ENCODE assay signal across 10 cellular contexts in genomic region chr6:148866657-148867268, GRCh38.
DNase-seq lines count a peak whose midpoint lies in the region; ATAC-seq lines count a peak whose summit lies in the region.
"Had no signal": no experiment of that assay in that cellular context is flagged by ENCODE, and none has a peak within 500 bp of the region (broad histone marks: within the 10 kb centered on the region; RNA-seq: fewer than 3 reads in every experiment).

No MANE protein-coding gene starts in this region.

- H4K91ac ChIP-seq in mesenchymal stem cell (ENCODE audit: low read length), result no peak overlapping the region

- peak overlapping the region; percentile 65 for H3K4me3 Mint-ChIP-seq in stimulated activated memory B cell treated with anti-CD40 and anti-IgM and Interleukin-4, amounts not matched to agents 10 μg/mL and 1 μg/mL and 100 μg/mL, for 72 hours
- H3K4me3 Mint-ChIP-seq in activated CD4-positive, alpha-beta T cell treated with anti-CD3 and anti-CD28 coated beads for 36 hours, result no peak overlapping the region
- H3K4me3 Mint-ChIP-seq: activated T-cell treated with anti-CD3 and anti-CD28 coated beads, Interleukin-2, amount 50 U/mL, for 4 hours had no signal

- ATAC-seq in HG02588 (IDR thresholded peaks at IDR 0.05; ENCODE audit: unreplicated experiment) (peak; percentile 97), HG03460 (IDR thresholded peaks at IDR 0.05; ENCODE audit: unreplicated experiment) (peak; percentile 96)
- peak; percentile 99 for ATAC-seq in stimulated activated memory B cell treated with anti-CD40 and anti-IgM and Interleukin-4, amounts not matched to agents 10 μg/mL and 1 μg/mL and 100 μg/mL, for 72 hours
- ATAC-seq in activated CD4-positive, alpha-beta T cell treated with anti-CD3 and anti-CD28 coated beads for 36 hours, result no peak
- ATAC-seq: heart left ventricle had no signal

- POLR2A ChIA-PET in activated CD4-positive, alpha-beta T cell treated with anti-CD3 and anti-CD28 coated beads for 36 hours (lab: Charles Lee), result no interaction called here

- H2BK5ac ChIP-seq in mesenchymal stem cell (ENCODE audit: low read depth, low read length, poor library complexity, severe bottlenecking), result no peak overlapping the region

- H3K18ac ChIP-seq in mesenchymal stem cell (ENCODE audit: low read depth in 1 of 2, low read length in 2 of 2), result peak overlapping the region in 1 of 2 experiments; percentile 50

- peaks cover 1% of the 10 kb centered on the region for H3K79me1 ChIP-seq in mesenchymal stem cell (replicated peaks; ENCODE audit: low read length, poor library complexity, severe bottlenecking)

- intact Hi-C loops in activated CD4-positive, alpha-beta T cell treated with anti-CD3 and anti-CD28 coated beads for 36 hours (cut with DNase I, micrococcal nuclease), result no loop called here

- no peak overlapping the region for H2AFZ ChIP-seq in mesenchymal stem cell (ENCODE audit: low read depth, low read length)

- no peak overlapping the region for H3K4me2 ChIP-seq in mesenchymal stem cell (ENCODE audit: low read length, poor library complexity, severe bottlenecking)

- H3K14ac ChIP-seq in mesenchymal stem cell (ENCODE audit: low read length in 2 of 2), result no peak overlapping the region

- H2BK120ac ChIP-seq in mesenchymal stem cell (ENCODE audit: low read depth, low read length), result no peak overlapping the region

- H3K4me3 ChIP-seq in mesenchymal stem cell (ENCODE audit: insufficient read depth in 1 of 2, low read depth in 1 of 2, low read length in 2 of 2), result no peak overlapping the region
- H3K4me3 ChIP-seq: heart left ventricle had no signal

- H3K9me3 ChIP-seq in mesenchymal stem cell (ENCODE audit: control insufficient read depth, low read length), result no peaks in the 10 kb centered on the region
- H3K9me3 ChIP-seq: heart left ventricle had no signal

- peak overlapping the region; percentile 86 for H3K27ac Mint-ChIP-seq in stimulated activated memory B cell treated with anti-CD40 and anti-IgM and Interleukin-4, amounts not matched to agents 10 μg/mL and 1 μg/mL and 100 μg/mL, for 72 hours
- no peak overlapping the region for H3K27ac Mint-ChIP-seq in activated CD4-positive, alpha-beta T cell treated with anti-CD3 and anti-CD28 coated beads for 36 hours

- no peak overlapping the region for H2BK15ac ChIP-seq in mesenchymal stem cell (ENCODE audit: low read depth, poor library complexity, severe bottlenecking)

- DNase-seq in GM19240 (ENCODE audit: insufficient read length, low spot score) (peak; percentile 9), medulla oblongata (ENCODE audit: extremely low spot score) (no peak), mesenchymal stem cell (no peak)
- DNase-seq in activated CD4-positive, alpha-beta T cell treated with anti-CD3 and anti-CD28 coated beads for 36 hours, result no peak
- DNase-seq: activated T-cell treated with anti-CD3 and anti-CD28 coated beads, Interleukin-2, amount 50 U/mL, for 4 hours; heart left ventricle; NCI-H345 had no signal

- peaks cover 16% of the 10 kb centered on the region for H3K36me3 Mint-ChIP-seq in stimulated activated memory B cell treated with anti-CD40 and anti-IgM and Interleukin-4, amounts not matched to agents 10 μg/mL and 1 μg/mL and 100 μg/mL, for 72 hours
- no peaks in the 10 kb centered on the region for H3K36me3 Mint-ChIP-seq in activated CD4-positive, alpha-beta T cell treated with anti-CD3 and anti-CD28 coated beads for 36 hours (ENCODE audit: low read depth)

- H3K4ac ChIP-seq in mesenchymal stem cell (ENCODE audit: low read depth in 1 of 2, low read length in 2 of 2), result no peak overlapping the region

- no peak overlapping the region for H2BK12ac ChIP-seq in mesenchymal stem cell (ENCODE audit: low read length in 2 of 2)

- no peak overlapping the region for H2AK5ac ChIP-seq in mesenchymal stem cell (ENCODE audit: low read length, severe bottlenecking)

- H3K36me3 ChIP-seq in mesenchymal stem cell (ENCODE audit: control insufficient read depth in 1 of 2, insufficient read depth in 2 of 2, low read depth in 1 of 2, low read length in 2 of 2), result no peaks in the 10 kb centered on the region
- H3K36me3 ChIP-seq: heart left ventricle had no signal

- H3K4me1 Mint-ChIP-seq in stimulated activated memory B cell treated with anti-CD40 and anti-IgM and Interleukin-4, amounts not matched to agents 10 μg/mL and 1 μg/mL and 100 μg/mL, for 72 hours, result peaks cover 91% of the 10 kb centered on the region
- peaks cover 28% of the 10 kb centered on the region for H3K4me1 Mint-ChIP-seq in activated CD4-positive, alpha-beta T cell treated with anti-CD3 and anti-CD28 coated beads for 36 hours

- 92% methylated on average over 5 of the region's 5 CpGs for WGBS in mesenchymal stem cell

- H3K4me1 ChIP-seq in mesenchymal stem cell (ENCODE audit: control insufficient read depth, insufficient read depth, low read depth, low read length), result peaks cover 3% of the 10 kb centered on the region

- CTCF ChIA-PET in activated CD4-positive, alpha-beta T cell treated with anti-CD3 and anti-CD28 coated beads for 36 hours (lab: Charles Lee), result no interaction called here

- H3K9ac ChIP-seq in mesenchymal stem cell (ENCODE audit: low read length), result no peak overlapping the region

- H3K23ac ChIP-seq in mesenchymal stem cell (ENCODE audit: low read length in 2 of 2), result no peak overlapping the region

- H3K27me3 Mint-ChIP-seq in stimulated activated memory B cell treated with anti-CD40 and anti-IgM and Interleukin-4, amounts not matched to agents 10 μg/mL and 1 μg/mL and 100 μg/mL, for 72 hours, result no peaks in the 10 kb centered on the region
- H3K27me3 Mint-ChIP-seq in activated CD4-positive, alpha-beta T cell treated with anti-CD3 and anti-CD28 coated beads for 36 hours, result peaks cover 2% of the 10 kb centered on the region

- H3K27me3 ChIP-seq in mesenchymal stem cell (ENCODE audit: control insufficient read depth in 1 of 2, insufficient read depth in 1 of 2, low read length in 2 of 2), result no peaks in the 10 kb centered on the region
- H3K27me3 ChIP-seq: heart left ventricle had no signal

- H4K8ac ChIP-seq in mesenchymal stem cell (ENCODE audit: low read length), result no peak overlapping the region

- H3K27ac ChIP-seq in mesenchymal stem cell (ENCODE audit: low read length, poor library complexity, severe bottlenecking), result no peak overlapping the region
- H3K27ac ChIP-seq: heart left ventricle had no signal

- H3K9me3 Mint-ChIP-seq in stimulated activated memory B cell treated with anti-CD40 and anti-IgM and Interleukin-4, amounts not matched to agents 10 μg/mL and 1 μg/mL and 100 μg/mL, for 72 hours, result peaks cover 4% of the 10 kb centered on the region
- H3K9me3 Mint-ChIP-seq in activated CD4-positive, alpha-beta T cell treated with anti-CD3 and anti-CD28 coated beads for 36 hours (ENCODE audit: low read depth), result peaks cover 2% of the 10 kb centered on the region
- H3K9me3 Mint-ChIP-seq: activated T-cell treated with anti-CD3 and anti-CD28 coated beads, Interleukin-2, amount 50 U/mL, for 4 hours had no signal
